Comparison of ENCODE assay signal across 18 cellular contexts in the genomic region with DNA sequence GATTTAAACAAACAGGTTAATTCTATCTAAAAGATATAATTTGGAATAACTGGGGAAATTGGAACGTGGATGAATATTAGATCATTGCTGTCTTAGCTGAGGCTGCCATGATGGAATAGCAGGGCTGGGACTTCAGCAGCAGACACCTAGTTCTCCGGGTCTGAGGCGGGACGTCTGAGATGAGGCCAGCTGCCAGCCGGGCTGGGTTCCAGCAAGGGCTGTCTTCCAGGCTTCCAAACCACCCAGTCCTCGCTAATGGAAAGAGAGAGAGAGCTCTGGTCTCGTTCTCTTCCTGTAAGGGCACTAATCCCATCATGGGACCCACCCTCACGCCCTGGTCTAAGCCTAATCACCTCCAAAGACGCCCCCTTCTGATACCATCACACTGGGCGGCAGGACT.
"Had no signal": no experiment of that assay in that cellular context is flagged by ENCODE, and none has a peak within 500 bp of the region (broad histone marks: within the 10 kb centered on the region; RNA-seq: fewer than 3 reads in every experiment).

No MANE protein-coding gene starts in this region.

- H3K27ac ChIP-seq: adrenal gland, colonic mucosa, neutrophil, tibial artery had no signal

- H3K27me3 ChIP-seq: colonic mucosa had no signal

- ATAC-seq: activated CD8-positive, alpha-beta T cell treated with anti-CD3 and anti-CD28 coated beads for 36 hours; activated T-cell treated with anti-CD3 and anti-CD28 coated beads, Interleukin-2, amount 50 U/mL, for 4 hours; esophagus mucosa; left ventricle myocardium superior; natural killer cell; stimulated activated memory B cell treated with anti-CD40 and anti-IgM and Interleukin-4, amounts not matched to agents 10 μg/mL and 1 μg/mL and 100 μg/mL, for 72 hours had no signal

- FAIRE-seq: urothelium cell line had no signal

- H3K27ac Mint-ChIP-seq: activated CD8-positive, alpha-beta T cell treated with anti-CD3 and anti-CD28 coated beads for 36 hours; activated naive CD4-positive, alpha-beta T cell treated with anti-CD3 and anti-CD28 coated beads, Interleukin-2, amount 50 U/mL, for 24 hours; natural killer cell; stimulated activated memory B cell treated with anti-CD40 and anti-IgM and Interleukin-4, amounts not matched to agents 10 μg/mL and 1 μg/mL and 100 μg/mL, for 72 hours had no signal

- H3K4me3 Mint-ChIP-seq: activated CD8-positive, alpha-beta T cell treated with anti-CD3 and anti-CD28 coated beads for 36 hours; activated naive CD4-positive, alpha-beta T cell treated with anti-CD3 and anti-CD28 coated beads, Interleukin-2, amount 50 U/mL, for 24 hours; activated T-cell treated with anti-CD3 and anti-CD28 coated beads, Interleukin-2, amount 50 U/mL, for 4 hours; natural killer cell; stimulated activated memory B cell treated with anti-CD40 and anti-IgM and Interleukin-4, amounts not matched to agents 10 μg/mL and 1 μg/mL and 100 μg/mL, for 72 hours had no signal

- H3K4me1 Mint-ChIP-seq: activated naive CD4-positive, alpha-beta T cell treated with anti-CD3 and anti-CD28 coated beads, Interleukin-2, amount 50 U/mL, for 24 hours; natural killer cell; stimulated activated memory B cell treated with anti-CD40 and anti-IgM and Interleukin-4, amounts not matched to agents 10 μg/mL and 1 μg/mL and 100 μg/mL, for 72 hours had no signal

- H3K36me3 Mint-ChIP-seq: natural killer cell; stimulated activated memory B cell treated with anti-CD40 and anti-IgM and Interleukin-4, amounts not matched to agents 10 μg/mL and 1 μg/mL and 100 μg/mL, for 72 hours had no signal

- H3K9me3 ChIP-seq: adrenal gland, colonic mucosa, neutrophil had no signal

- H3K4me1 ChIP-seq: adrenal gland, colonic mucosa, tibial artery had no signal

- DNase-seq: activated CD4-positive, alpha-beta T cell treated with anti-CD3 and anti-CD28 coated beads for 1 hour; activated CD8-positive, alpha-beta T cell treated with anti-CD3 and anti-CD28 coated beads for 36 hours; activated effector memory CD4-positive, alpha-beta T cell treated with Interleukin-2 at 50 U/mL for 16 hours; activated T-cell treated with anti-CD3 and anti-CD28 coated beads, Interleukin-2, amount 50 U/mL, for 4 hours; adrenal gland; colonic mucosa; hippocampal formation; left ventricle myocardium superior; mesenchymal stem cell; natural killer cell; stimulated activated CD4-positive, alpha-beta T cell treated with anti-CD3 and anti-CD28 coated beads, Interleukin-2, amount 100 ng/mL, for 48 hours; T-helper 9 cell; tibial artery had no signal

- H3K36me3 ChIP-seq: adrenal gland, colonic mucosa, neutrophil, tibial artery had no signal

- H3K4me3 ChIP-seq: adrenal gland, colonic mucosa, tibial artery had no signal

- H3K9me3 Mint-ChIP-seq: activated naive CD4-positive, alpha-beta T cell treated with anti-CD3 and anti-CD28 coated beads, Interleukin-2, amount 50 U/mL, for 24 hours; natural killer cell had no signal
